ENCODE assay signal across 8 cellular contexts in the genomic region with DNA sequence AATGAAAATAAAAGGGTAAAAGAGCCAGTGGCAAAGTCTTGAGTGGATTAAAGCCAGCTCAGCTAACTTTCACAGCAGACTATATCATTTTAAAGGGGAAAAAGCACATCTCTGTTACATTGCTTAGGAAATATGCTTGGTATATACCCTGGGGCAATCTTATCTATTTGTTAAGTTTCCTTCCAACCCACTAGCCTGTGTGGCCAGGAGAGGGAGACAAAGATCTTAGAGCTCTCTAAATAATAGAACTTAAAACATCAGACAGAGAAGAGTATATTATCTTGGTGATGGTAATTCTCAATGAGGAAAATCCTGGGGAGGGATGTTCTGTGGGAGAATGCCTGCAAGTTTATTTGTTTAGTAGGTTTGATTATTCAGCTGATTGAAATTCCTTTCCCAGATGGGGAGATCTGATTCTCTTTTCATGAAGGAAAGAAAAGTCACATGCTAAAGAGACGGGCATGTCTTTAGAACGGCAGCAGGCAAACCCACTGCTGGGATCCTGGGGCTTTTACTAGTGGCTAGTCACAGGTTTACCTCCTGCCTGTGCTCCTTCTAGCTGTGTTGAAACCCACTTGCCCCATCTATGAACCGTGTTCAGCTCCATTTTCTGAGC. TPM values are rescaled to one million over a fixed set of nuclear protein-coding genes. Genes with fewer than 3 reads are reported as not detected.
A peak's percentile ranks its signal among the peaks of the same experiment; 100 is the strongest.
DNase-seq lines count a peak whose midpoint lies in the region; ATAC-seq and TF ChIP-seq lines count a peak whose summit lies in the region.

No MANE protein-coding gene starts in this region.

- DNase-seq in DMS153 (lab: John Stamatoyannopoulos, UW) = peak; percentile 12
- DNase-seq in DMS153 treated with DMSO at 0.1 percent for 48 hours (lab: John Stamatoyannopoulos, UW; ENCODE audit: unreplicated experiment) = no peak
- peak; percentile 36 for DNase-seq in MG63
- DNase-seq in RWPE1 (ENCODE audit: low spot score) = peak; percentile 72
- DNase-seq in body of pancreas = peak; percentile 52 to 74 (median 68)
- DNase-seq in islet precursor cell = peak; percentile 77
- peak in 2 of 3 donors; percentile 2 to 24 for DNase-seq in stimulated activated CD4-positive, alpha-beta T cell treated with anti-CD3 and anti-CD28 coated beads, TNF-alpha, amount 100 ng/mL, for 48 hours (ENCODE audit: low read depth in 3 of 3)

- H3K27ac ChIP-seq in RWPE1 = no peak overlapping the region
- no peak overlapping the region for H3K27ac ChIP-seq in body of pancreas

- intact Hi-C loops in body of pancreas (cut with DNase I) = no loop called here

- TF ChIP-seq CTCF in RWPE1 (conservative IDR thresholded peaks at IDR 0.05; ENCODE audit: low read depth) (peak; percentile 85), body of pancreas (IDR thresholded peaks at IDR 0.05) (peak; percentile 23 to 69 (median 59))

- POLR2A ChIA-PET in RWPE1 (lab: Yijun Ruan, JAX; ENCODE audit: low non-redundant PET) = no interaction called here

- TF ChIP-seq POLR2A in body of pancreas (IDR thresholded peaks at IDR 0.05) = no peak

- H3K4me3 ChIP-seq in MG63 (no peak overlapping the region), body of pancreas (no peak overlapping the region)

- ATAC-seq in body of pancreas = peak; percentile 75
- ATAC-seq in GM19455 (IDR thresholded peaks at IDR 0.05; ENCODE audit: unreplicated experiment) = no peak

- H3K4me1 ChIP-seq in body of pancreas = no peaks in the 10 kb centered on the region

- no peaks in the 10 kb centered on the region for H3K36me3 ChIP-seq in MG63
- no peaks in the 10 kb centered on the region for H3K36me3 ChIP-seq in body of pancreas (replicated peaks in 1 of 2; ENCODE audit: insufficient read depth in 1 of 2, low read depth in 2 of 2)

- 37 to 43% methylated on average over 3 of the region's 3 CpGs for WGBS in body of pancreas, 2 donors

- no peaks in the 10 kb centered on the region; the same call in 1 of the 2 replicates for H3K27me3 ChIP-seq in MG63
- no peaks in the 10 kb centered on the region for H3K27me3 ChIP-seq in body of pancreas

- CTCF ChIA-PET in RWPE1 (lab: Yijun Ruan, JAX) = interaction anchor here (0.6 to 1.3 kb wide), 8 partner anchors 10 to 1566 kb away, joined by 3 to 10 read pairs (median 4); no protein-coding TSS in a partner anchor

- no peaks in the 10 kb centered on the region for H3K9me3 ChIP-seq in MG63
- H3K9me3 ChIP-seq in body of pancreas = no peaks in the 10 kb centered on the region

RNA-seq across cellular contexts. Expression of a gene that starts 3.6 kb away (rescaled TPM):
- total RNA-seq in MG63 (2014; rRNA removed; shearing (Covaris generic); ENCODE audit: low replicate concordance) = not detected in 2 replicates
- total RNA-seq in body of pancreas = not detected

RNA-seq across cellular contexts. Expression of a gene that starts 7.9 kb away (rescaled TPM):
- 7.9 and 12.3 TPM in 2 replicates for total RNA-seq in MG63 (2014; rRNA removed; shearing (Covaris generic); ENCODE audit: low replicate concordance)
- 10 to 100 TPM in 1 of 2 donors, 1 to 10 TPM in 1; 3.4 to 22.1 TPM for total RNA-seq in body of pancreas

RNA-seq across cellular contexts. Expression of a gene that starts 56.3 kb away (rescaled TPM):
- not detected in 2 replicates for total RNA-seq in MG63 (2014; rRNA removed; shearing (Covaris generic); ENCODE audit: low replicate concordance)
- not detected for total RNA-seq in body of pancreas
